Comparison of ENCODE assay signal across 40 cellular contexts in the genomic region with DNA sequence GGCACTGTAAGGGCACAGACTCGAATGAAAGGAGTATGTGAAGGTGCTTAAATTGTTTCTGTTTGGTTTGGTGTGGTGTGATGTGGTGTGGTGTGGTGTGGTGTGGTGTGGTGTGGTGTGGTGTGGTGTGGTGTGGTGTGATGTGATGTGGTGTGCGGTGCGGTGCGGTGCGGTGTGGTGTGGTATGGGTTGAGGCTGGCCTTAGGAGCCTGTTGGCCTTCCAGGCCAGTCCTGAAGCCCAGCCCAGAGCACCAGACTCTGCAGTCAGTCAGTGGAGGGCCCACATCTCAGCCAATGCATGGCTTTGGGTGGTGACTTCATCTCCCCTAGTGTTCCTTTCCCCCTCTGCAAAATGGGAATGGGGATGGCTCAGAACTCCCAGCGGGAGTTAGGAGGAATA.
"Had no signal": no experiment of that assay in that cellular context is flagged by ENCODE, and none has a peak within 500 bp of the region (broad histone marks: within the 10 kb centered on the region; RNA-seq: fewer than 3 reads in every experiment).

No MANE protein-coding gene starts in this region.

- H3K27ac ChIP-seq: adrenal gland, ascending aorta, body of pancreas, brain microvascular endothelial cell, breast epithelium, cardiac muscle cell had no signal

- DNase-seq: activated effector memory CD4-positive, alpha-beta T cell treated with anti-CD3 and anti-CD28 coated beads, Interleukin-2, amount 50 U/mL, for 16 hours; activated effector memory CD4-positive, alpha-beta T cell treated with Interleukin-2 at 50 U/mL for 16 hours; activated gamma-delta T cell; activated gamma-delta T cell treated with Interleukin-2 at 50 U/mL for 16 hours; activated naive CD4-positive, alpha-beta T cell; activated naive CD4-positive, alpha-beta T cell treated with anti-CD3 and anti-CD28 coated beads for 36 hours; activated naive CD4-positive, alpha-beta T cell treated with anti-CD3 and anti-CD28 coated beads, Interleukin-2, amount 10 ng/mL, durations not matched to agents 7 days and 5 days; activated naive CD4-positive, alpha-beta T cell treated with anti-CD3 and anti-CD28 coated beads, Interleukin-2, amount 50 U/mL, for 16 hours; activated naive CD4-positive, alpha-beta T cell treated with Interleukin-2 at 50 U/mL for 16 hours; activated naive CD8-positive, alpha-beta T cell treated with anti-CD3 and anti-CD28 coated beads for 36 hours; activated naive CD8-positive, alpha-beta T cell treated with anti-CD3 and anti-CD28 coated beads, Interleukin-2, amount 10 ng/mL, durations not matched to agents 7 days and 5 days; activated naive CD8-positive, alpha-beta T cell treated with anti-CD3 and anti-CD28 coated beads, Interleukin-2, amount 50 U/mL, for 24 hours; activated T-cell treated with anti-CD3 and anti-CD28 coated beads, Interleukin-2, amount 50 U/mL, for 1 hour; activated T-cell treated with anti-CD3 and anti-CD28 coated beads, Interleukin-2, amount 50 U/mL, for 24 hours; activated T-cell treated with anti-CD3 and anti-CD28 coated beads, Interleukin-2, amount 50 U/mL, for 4 hours; activated T-cell treated with anti-CD3 and anti-CD28 coated beads, Interleukin-2, amount 50 U/mL, for 48 hours; activated T-cell treated with anti-CD3 and anti-CD28 coated beads, Interleukin-2, amount 50 U/mL, for 72 hours; adrenal gland; amniotic stem cell; amygdala; anterior cingulate cortex; aorta; body of pancreas; brain microvascular endothelial cell; caudate nucleus; central memory CD4-positive, alpha-beta T cell; cerebellar nuclear complex had no signal

- H3K4me1 ChIP-seq: ascending aorta, body of pancreas, breast epithelium had no signal

- H3K36me3 ChIP-seq: adrenal gland, ascending aorta, brain microvascular endothelial cell, breast epithelium, cardiac muscle cell had no signal

- H3K27ac Mint-ChIP-seq: activated naive CD4-positive, alpha-beta T cell treated with anti-CD3 and anti-CD28 coated beads for 36 hours; activated naive CD4-positive, alpha-beta T cell treated with anti-CD3 and anti-CD28 coated beads, Interleukin-2, amount 10 ng/mL, durations not matched to agents 7 days and 5 days; activated naive CD4-positive, alpha-beta T cell treated with anti-CD3 and anti-CD28 coated beads, Interleukin-2, amount 50 U/mL, for 24 hours; activated naive CD4-positive, alpha-beta T cell treated with anti-CD3 and anti-CD28 coated beads, Interleukin-2, amount 50 U/mL, for 72 hours; activated naive CD8-positive, alpha-beta T cell; activated naive CD8-positive, alpha-beta T cell treated with anti-CD3 and anti-CD28 coated beads for 36 hours; activated naive CD8-positive, alpha-beta T cell treated with anti-CD3 and anti-CD28 coated beads, Interleukin-2, amount 10 ng/mL, durations not matched to agents 7 days and 5 days; activated naive CD8-positive, alpha-beta T cell treated with anti-CD3 and anti-CD28 coated beads, Interleukin-2, amount 50 U/mL, for 24 hours; activated T-cell treated with anti-CD3 and anti-CD28 coated beads, Interleukin-2, amount 50 U/mL, for 24 hours; activated T-cell treated with anti-CD3 and anti-CD28 coated beads, Interleukin-2, amount 50 U/mL, for 72 hours; activated T-helper 1 cell treated with anti-CD3 and anti-CD28 coated beads, Interleukin-12 subunit alpha, Interleukin-12 subunit beta, Interleukin-2, Interleukin-4 antibody, amounts not matched to agents 30 ng/mL and 10 ng/mL and 1 ng/mL, durations not matched to agents 14 hours and 24 hours and 36 hours; activated T-helper 17 cell treated with anti-CD3 and anti-CD28 coated beads, Interleukin-2, amount 50 U/mL, for 72 hours; activated T-helper 2 cell treated with anti-CD3 and anti-CD28 coated beads, Interferon-gamma antibody, Interleukin-2, Interleukin-4, amounts not matched to agents 10 μg/mL and 5 μg/mL and 100 μg/mL, durations not matched to agents 14 hours and 24 hours and 36 hours had no signal

- H3K27me3 ChIP-seq: adrenal gland, ascending aorta, body of pancreas, brain microvascular endothelial cell, breast epithelium had no signal

- H3K9me3 Mint-ChIP-seq: activated naive CD4-positive, alpha-beta T cell treated with anti-CD3 and anti-CD28 coated beads for 36 hours; activated naive CD4-positive, alpha-beta T cell treated with anti-CD3 and anti-CD28 coated beads, Interleukin-2, amount 50 U/mL, for 24 hours; activated naive CD8-positive, alpha-beta T cell treated with anti-CD3 and anti-CD28 coated beads for 36 hours; activated naive CD8-positive, alpha-beta T cell treated with anti-CD3 and anti-CD28 coated beads, Interleukin-2, amount 10 ng/mL, durations not matched to agents 7 days and 5 days; activated naive CD8-positive, alpha-beta T cell treated with anti-CD3 and anti-CD28 coated beads, Interleukin-2, amount 50 U/mL, for 24 hours; activated T-cell treated with anti-CD3 and anti-CD28 coated beads, Interleukin-2, amount 50 U/mL, for 24 hours; activated T-cell treated with anti-CD3 and anti-CD28 coated beads, Interleukin-2, amount 50 U/mL, for 4 hours; activated T-helper 1 cell treated with anti-CD3 and anti-CD28 coated beads, Interleukin-12 subunit alpha, Interleukin-12 subunit beta, Interleukin-2, Interleukin-4 antibody, amounts not matched to agents 30 ng/mL and 10 ng/mL and 1 ng/mL, durations not matched to agents 14 hours and 24 hours and 36 hours; activated T-helper 17 cell treated with anti-CD3 and anti-CD28 coated beads, Interleukin-2, amount 50 U/mL, for 72 hours; activated T-helper 2 cell treated with anti-CD3 and anti-CD28 coated beads, Interferon-gamma antibody, Interleukin-2, Interleukin-4, amounts not matched to agents 10 μg/mL and 5 μg/mL and 100 μg/mL, durations not matched to agents 14 hours and 24 hours and 36 hours; central memory CD8-positive, alpha-beta T cell had no signal

- H3K4me1 Mint-ChIP-seq: activated naive CD4-positive, alpha-beta T cell treated with anti-CD3 and anti-CD28 coated beads, Interleukin-2, amount 10 ng/mL, durations not matched to agents 7 days and 5 days; activated naive CD4-positive, alpha-beta T cell treated with anti-CD3 and anti-CD28 coated beads, Interleukin-2, amount 50 U/mL, for 24 hours; activated naive CD8-positive, alpha-beta T cell treated with anti-CD3 and anti-CD28 coated beads for 36 hours; activated naive CD8-positive, alpha-beta T cell treated with anti-CD3 and anti-CD28 coated beads, Interleukin-2, amount 10 ng/mL, durations not matched to agents 7 days and 5 days; activated naive CD8-positive, alpha-beta T cell treated with anti-CD3 and anti-CD28 coated beads, Interleukin-2, amount 50 U/mL, for 24 hours; activated T-helper 17 cell treated with anti-CD3 and anti-CD28 coated beads, Interleukin-2, amount 50 U/mL, for 72 hours; central memory CD8-positive, alpha-beta T cell had no signal

- H3K9me3 ChIP-seq: adrenal gland, ascending aorta, body of pancreas had no signal

- FAIRE-seq: astrocyte, bronchial epithelial cell had no signal

- H3K36me3 Mint-ChIP-seq: activated naive CD4-positive, alpha-beta T cell treated with anti-CD3 and anti-CD28 coated beads, Interleukin-2, amount 10 ng/mL, durations not matched to agents 7 days and 5 days; activated naive CD4-positive, alpha-beta T cell treated with anti-CD3 and anti-CD28 coated beads, Interleukin-2, amount 50 U/mL, for 24 hours; activated naive CD8-positive, alpha-beta T cell; activated naive CD8-positive, alpha-beta T cell treated with anti-CD3 and anti-CD28 coated beads for 36 hours; activated naive CD8-positive, alpha-beta T cell treated with anti-CD3 and anti-CD28 coated beads, Interleukin-2, amount 10 ng/mL, durations not matched to agents 7 days and 5 days had no signal

- H3K4me3 ChIP-seq: adrenal gland, ascending aorta, body of pancreas, breast epithelium, cardiac muscle cell had no signal

- H3K27me3 Mint-ChIP-seq: activated naive CD4-positive, alpha-beta T cell treated with anti-CD3 and anti-CD28 coated beads, Interleukin-2, amount 50 U/mL, for 24 hours had no signal

- H3K4me3 Mint-ChIP-seq: activated naive CD4-positive, alpha-beta T cell treated with anti-CD3 and anti-CD28 coated beads for 36 hours; activated naive CD4-positive, alpha-beta T cell treated with anti-CD3 and anti-CD28 coated beads, Interleukin-2, amount 10 ng/mL, durations not matched to agents 7 days and 5 days; activated naive CD4-positive, alpha-beta T cell treated with anti-CD3 and anti-CD28 coated beads, Interleukin-2, amount 50 U/mL, for 24 hours; activated naive CD8-positive, alpha-beta T cell; activated naive CD8-positive, alpha-beta T cell treated with anti-CD3 and anti-CD28 coated beads for 36 hours; activated naive CD8-positive, alpha-beta T cell treated with anti-CD3 and anti-CD28 coated beads, Interleukin-2, amount 10 ng/mL, durations not matched to agents 7 days and 5 days; activated naive CD8-positive, alpha-beta T cell treated with anti-CD3 and anti-CD28 coated beads, Interleukin-2, amount 50 U/mL, for 24 hours; activated T-cell treated with anti-CD3 and anti-CD28 coated beads, Interleukin-2, amount 50 U/mL, for 24 hours; activated T-cell treated with anti-CD3 and anti-CD28 coated beads, Interleukin-2, amount 50 U/mL, for 4 hours; activated T-cell treated with anti-CD3 and anti-CD28 coated beads, Interleukin-2, amount 50 U/mL, for 72 hours; activated T-helper 1 cell treated with anti-CD3 and anti-CD28 coated beads, Interleukin-12 subunit alpha, Interleukin-12 subunit beta, Interleukin-2, Interleukin-4 antibody, amounts not matched to agents 30 ng/mL and 10 ng/mL and 1 ng/mL, durations not matched to agents 14 hours and 24 hours and 36 hours; activated T-helper 17 cell treated with anti-CD3 and anti-CD28 coated beads, Interleukin-2, amount 50 U/mL, for 72 hours; brain; central memory CD8-positive, alpha-beta T cell had no signal
